In genomic region chr12:86838709-86839108, GRCh38 we compare ENCODE assay signal across 20 cellular contexts.
DNase-seq lines count a peak whose midpoint lies in the region; ATAC-seq and TF ChIP-seq lines count a peak whose summit lies in the region.
"Had no signal": no experiment of that assay in that cellular context is flagged by ENCODE, and none has a peak within 500 bp of the region (broad histone marks: within the 10 kb centered on the region; RNA-seq: fewer than 3 reads in every experiment).

No MANE protein-coding gene starts in this region.

- 48% methylated on average over 4 of the region's 4 CpGs for WGBS in prostate gland
- WGBS in lower leg skin, 2 donors = 46 to 54% methylated on average over 4 of the region's 4 CpGs

- H3K9me2 ChIP-seq in GM23338 (ENCODE audit: insufficient read depth) = no peaks in the 10 kb centered on the region

- H3K27me3 Mint-ChIP-seq in GM23338 (ENCODE audit: insufficient read depth, low read depth, poor library complexity) (no peaks in the 10 kb centered on the region), osteocyte (ENCODE audit: unreplicated experiment) (peaks cover 11% of the 10 kb centered on the region), HFFc6 (ENCODE audit: insufficient read depth) (no peaks in the 10 kb centered on the region)
- H3K27me3 Mint-ChIP-seq: activated naive CD4-positive, alpha-beta T cell treated with anti-CD3 and anti-CD28 coated beads, Interleukin-2, amount 50 U/mL, for 24 hours; effector memory CD8-positive, alpha-beta T cell; memory B cell had no signal

- H3K4me1 Mint-ChIP-seq in GM23338 (peaks cover 25% of the 10 kb centered on the region), osteocyte (ENCODE audit: unreplicated experiment) (peaks cover 19% of the 10 kb centered on the region), HFFc6 (ENCODE audit: low read depth) (no peaks in the 10 kb centered on the region)
- H3K4me1 Mint-ChIP-seq: activated naive CD4-positive, alpha-beta T cell treated with anti-CD3 and anti-CD28 coated beads, Interleukin-2, amount 50 U/mL, for 24 hours; memory B cell had no signal

- TF ChIP-seq CTCF in GM23338 (conservative IDR thresholded peaks at IDR 0.05; ENCODE audit: low read depth in 2 of 2) (peak in 1 of 2 experiments; percentile 36; a peak in 2 of 4 replicates), astrocyte of the spinal cord (IDR thresholded peaks at IDR 0.05; ENCODE audit: low read depth, low read length) (no peak), osteocyte (IDR thresholded peaks at IDR 0.05) (peak; percentile 30), prostate gland (IDR thresholded peaks at IDR 0.05) (no peak), lower leg skin (IDR thresholded peaks at IDR 0.05) (no peak), HFFc6 (IDR thresholded peaks at IDR 0.05) (no peak)

- intact Hi-C loops in head of caudate nucleus (cut with DNase I) (no loop called here), prostate gland (cut with DNase I) (no loop called here), lower leg skin (cut with DNase I; ENCODE audit: low total_unique reads) (no loop called here)

- no peaks in the 10 kb centered on the region for H3K9me3 ChIP-seq in prostate gland
- H3K9me3 ChIP-seq: neutrophil had no signal

- H3K27ac ChIP-seq in GM23338 (ENCODE audit: low read depth) (no peak overlapping the region), prostate gland (no peak overlapping the region)
- H3K27ac ChIP-seq: neutrophil, SK-N-MC had no signal

- H3K27ac Mint-ChIP-seq in GM23338 = peak overlapping the region; percentile 76; the same call in 1 of the 2 replicates
- H3K27ac Mint-ChIP-seq in osteocyte (ENCODE audit: unreplicated experiment) = no peak overlapping the region
- no peak overlapping the region for H3K27ac Mint-ChIP-seq in HFFc6
- H3K27ac Mint-ChIP-seq: activated naive CD4-positive, alpha-beta T cell treated with anti-CD3 and anti-CD28 coated beads, Interleukin-2, amount 50 U/mL, for 24 hours; effector memory CD8-positive, alpha-beta T cell; memory B cell had no signal

- H3K36me3 ChIP-seq in GM23338 (ENCODE audit: insufficient read depth) = no peaks in the 10 kb centered on the region
- no peaks in the 10 kb centered on the region for H3K36me3 ChIP-seq in prostate gland
- H3K36me3 ChIP-seq: neutrophil had no signal

- TF ChIP-seq POLR2A in prostate gland (IDR thresholded peaks at IDR 0.05) (no peak), lower leg skin (IDR thresholded peaks at IDR 0.05) (no peak)

- no peak overlapping the region for H3K4me2 ChIP-seq in GM23338

- H3K9me3 Mint-ChIP-seq in GM23338 (no peaks in the 10 kb centered on the region), osteocyte (ENCODE audit: unreplicated experiment) (no peaks in the 10 kb centered on the region), HFFc6 (peaks cover 7% of the 10 kb centered on the region)
- H3K9me3 Mint-ChIP-seq: memory B cell had no signal

- H3K4me3 Mint-ChIP-seq in GM23338 (no peak overlapping the region), osteocyte (ENCODE audit: unreplicated experiment) (no peak overlapping the region), HFFc6 (no peak overlapping the region)
- H3K4me3 Mint-ChIP-seq: activated naive CD4-positive, alpha-beta T cell treated with anti-CD3 and anti-CD28 coated beads, Interleukin-2, amount 50 U/mL, for 24 hours; effector memory CD8-positive, alpha-beta T cell; memory B cell had no signal

- H3K79me2 ChIP-seq in GM23338 (replicated peaks; ENCODE audit: insufficient read depth) = no peaks in the 10 kb centered on the region

- DNase-seq in GM23338 (ENCODE audit: low spot score) (peak; percentile 16), astrocyte of the spinal cord (ENCODE audit: low read depth, low spot score) (peak; percentile 3), head of caudate nucleus (peak in 31 of 42 donors; percentile 2 to 76 (median 19)), osteocyte (ENCODE audit: extremely low spot score, unreplicated experiment) (no peak), NCI-H446 treated with DMSO at 0.1 percent for 48 hours (lab: John Stamatoyannopoulos, UW) (no peak), prostate gland (ENCODE audit: low spot score) (no peak), lower leg skin (ENCODE audit: low spot score in 2 of 2) (no peak), HFFc6 (no peak)
- DNase-seq: activated CD4-positive, alpha-beta T cell treated with anti-CD3 and anti-CD28 coated beads, Interleukin-2, amount 50 U/mL, for 1 hour; activated T-cell treated with anti-CD3 and anti-CD28 coated beads for 4 hours; Calu3; effector memory CD8-positive, alpha-beta T cell; GF-D8; NCI-H1436 treated with DMSO at 0.1 percent for 48 hours; PC-3; stimulated activated CD4-positive, alpha-beta T cell treated with anti-CD3 and anti-CD28 coated beads, Interleukin-4, amount 100 ng/mL, for 4 hours had no signal

- no peaks in the 10 kb centered on the region for H4K20me1 ChIP-seq in GM23338 (replicated peaks; ENCODE audit: insufficient read depth)

- in situ Hi-C loops in astrocyte of the spinal cord (cut with HindIII; ENCODE audit: low sequenced_read_pairs) = no loop called here

- no peak for ATAC-seq in GM23338
- ATAC-seq: effector memory CD8-positive, alpha-beta T cell; PC-3 had no signal

- no peaks in the 10 kb centered on the region for H3K27me3 ChIP-seq in GM23338 (ENCODE audit: insufficient read depth)
- no peaks in the 10 kb centered on the region for H3K27me3 ChIP-seq in prostate gland (replicated peaks; ENCODE audit: insufficient read depth)
- H3K27me3 ChIP-seq: neutrophil had no signal

- H3K36me3 Mint-ChIP-seq in GM23338 (ENCODE audit: low read depth) = no peaks in the 10 kb centered on the region
- H3K36me3 Mint-ChIP-seq in osteocyte (ENCODE audit: unreplicated experiment) = no peaks in the 10 kb centered on the region
- no peaks in the 10 kb centered on the region for H3K36me3 Mint-ChIP-seq in HFFc6 (ENCODE audit: low read depth)
- H3K36me3 Mint-ChIP-seq: activated naive CD4-positive, alpha-beta T cell treated with anti-CD3 and anti-CD28 coated beads, Interleukin-2, amount 50 U/mL, for 24 hours; memory B cell had no signal

- peak overlapping the region; percentile 34; the same call in 1 of the 2 replicates for H2AFZ ChIP-seq in GM23338

- H3K4me3 ChIP-seq in GM23338 (no peak overlapping the region), astrocyte of the spinal cord (ENCODE audit: low read depth, low read length) (no peak overlapping the region), prostate gland (no peak overlapping the region), lower leg skin (ENCODE audit: low read depth, poor library complexity, severe bottlenecking) (no peak overlapping the region)
- H3K4me3 ChIP-seq: SK-N-MC had no signal

- H3F3A ChIP-seq in GM23338 (replicated peaks; ENCODE audit: low read depth) = no peaks in the 10 kb centered on the region

- peaks cover 20% of the 10 kb centered on the region for H3K4me1 ChIP-seq in GM23338 (ENCODE audit: insufficient read depth)
- no peaks in the 10 kb centered on the region for H3K4me1 ChIP-seq in prostate gland (replicated peaks)

TF ChIP-seq in GM23338, 12 proteins besides CTCF, POLR2A, EP300 and RAD21:
- TF ChIP-seq CREB1 (CRISPR knock-in tag; IDR thresholded peaks at IDR 0.05; ENCODE audit: low read depth) (no peak), STAT1 (IDR thresholded peaks at IDR 0.05; ENCODE audit: unreplicated experiment) (no peak), ZNF331 (CRISPR knock-in tag; IDR thresholded peaks at IDR 0.05; ENCODE audit: low read depth) (no peak), POLR2AphosphoS5 (IDR thresholded peaks at IDR 0.05; ENCODE audit: low read depth) (no peak), ZNF114 (CRISPR knock-in tag; IDR thresholded peaks at IDR 0.05) (no peak)

Comparison
In these comparisons a context has a peak if more than half of its experiments do, and no peak if none do; other contexts are left out.
1. DNase-seq: peak in GM23338 (single experiment), astrocyte of the spinal cord (single experiment) and head of caudate nucleus (31 of 42); none in osteocyte (single experiment), NCI-H446 treated with DMSO at 0.1 percent for 48 hours (single experiment), prostate gland (single experiment), lower leg skin (0 of 2) and HFFc6 (single experiment).